11 cellular contexts compared by ENCODE assay signal in genomic region chr12:109949089-109949488, GRCh38. TPM values are rescaled to one million over a fixed set of nuclear protein-coding genes. Genes with fewer than 3 reads are reported as not detected.
DNase-seq lines count a peak whose midpoint lies in the region; ATAC-seq and TF ChIP-seq lines count a peak whose summit lies in the region.
"Had no signal": no experiment of that assay in that cellular context is flagged by ENCODE, and none has a peak within 500 bp of the region (broad histone marks: within the 10 kb centered on the region; RNA-seq: fewer than 3 reads in every experiment).

No MANE protein-coding gene starts in this region.

- TF ChIP-seq POLR2A in thyroid gland (IDR thresholded peaks at IDR 0.05): no peak

- intact Hi-C loops in thyroid gland (cut with DNase I): no loop called here

- H3K4me3 ChIP-seq in liver (ENCODE audit: low read depth in 1 of 3, low read length in 3 of 3): no peak overlapping the region
- no peak overlapping the region for H3K4me3 ChIP-seq in thyroid gland (replicated peaks in 1 of 3)
- no peak overlapping the region for H3K4me3 ChIP-seq in neuronal stem cell (ENCODE audit: low read length in 2 of 2)
- H3K4me3 ChIP-seq: GM12878 had no signal

- no peak overlapping the region for H4K8ac ChIP-seq in neuronal stem cell (ENCODE audit: low read depth, low read length)

- no peaks in the 10 kb centered on the region for H3K9me3 Mint-ChIP-seq in activated T-cell treated with anti-CD3 and anti-CD28 coated beads, Interleukin-2, amount 50 U/mL, for 24 hours
- H3K9me3 Mint-ChIP-seq in activated CD4-positive, alpha-beta T cell treated with anti-CD3 and anti-CD28 coated beads, Interleukin-2, amount 10 ng/mL, durations not matched to agents 7 days and 5 days: no peaks in the 10 kb centered on the region

- peak overlapping the region; percentile 42 for H3K27ac Mint-ChIP-seq in activated T-cell treated with anti-CD3 and anti-CD28 coated beads, Interleukin-2, amount 50 U/mL, for 24 hours
- no peak overlapping the region for H3K27ac Mint-ChIP-seq in activated CD4-positive, alpha-beta T cell treated with anti-CD3 and anti-CD28 coated beads, Interleukin-2, amount 10 ng/mL, durations not matched to agents 7 days and 5 days

- no peak overlapping the region for H2AK5ac ChIP-seq in neuronal stem cell (ENCODE audit: low read depth, low read length)

- H3K4me1 ChIP-seq in liver (ENCODE audit: control insufficient read depth in 4 of 4, insufficient read depth in 4 of 4, low read length in 3 of 4) (peaks cover 6 to 70% (median 47%) of the 10 kb centered on the region in 4 donors), thyroid gland (peaks cover 73 to 81% of the 10 kb centered on the region in 2 donors), neuronal stem cell (ENCODE audit: control insufficient read depth in 2 of 2, insufficient read depth in 1 of 2, low read depth in 1 of 2, low read length in 2 of 2) (peaks cover 23 to 62% of the 10 kb centered on the region in 2 donors)

- POLR2A ChIA-PET in activated CD4-positive, alpha-beta T cell treated with anti-CD3 and anti-CD28 coated beads, Interleukin-2, amount 10 ng/mL, durations not matched to agents 7 days and 5 days (lab: Charles Lee): no interaction called here

- no peak overlapping the region for H4K91ac ChIP-seq in neuronal stem cell (ENCODE audit: low read depth, low read length, poor library complexity)

- H3K4me2 ChIP-seq in neuronal stem cell (ENCODE audit: insufficient read depth, low read length, poor library complexity, severe bottlenecking): no peak overlapping the region

- no peak overlapping the region for H2AFZ ChIP-seq in neuronal stem cell (ENCODE audit: low read length)

- CTCF ChIA-PET in activated CD4-positive, alpha-beta T cell treated with anti-CD3 and anti-CD28 coated beads, Interleukin-2, amount 10 ng/mL, durations not matched to agents 7 days and 5 days (lab: Charles Lee): interaction anchor here (0.8 kb wide), 1 partner anchor 104 kb away, joined by 3 read pairs; no protein-coding TSS in a partner anchor

- H2BK5ac ChIP-seq in neuronal stem cell (ENCODE audit: low read length): no peak overlapping the region

- peak; percentile 54 to 58 for TF ChIP-seq RAD21 in liver (IDR thresholded peaks at IDR 0.05)

- peaks cover 10 to 24% (median 23%) of the 10 kb centered on the region in 4 donors for H3K36me3 ChIP-seq in liver (ENCODE audit: control insufficient read depth in 4 of 4, insufficient read depth in 3 of 4, low read depth in 1 of 4, low read length in 3 of 4)
- H3K36me3 ChIP-seq in thyroid gland: peaks cover 22 to 23% of the 10 kb centered on the region in 2 donors
- peaks cover 11 to 62% of the 10 kb centered on the region in 2 donors for H3K36me3 ChIP-seq in neuronal stem cell (replicated peaks in 1 of 2; ENCODE audit: control insufficient read depth in 2 of 2, insufficient read depth in 2 of 2, low read length in 2 of 2)

- DNase-seq in activated T-cell treated with anti-CD3 and anti-CD28 coated beads, Interleukin-2, amount 50 U/mL, for 24 hours: no peak
- DNase-seq in activated T-cell treated with anti-CD3 and anti-CD28 coated beads for 4 hours (no peak), dedifferentiated amniotic fluid mesenchymal stem cell (ENCODE audit: extremely low spot score) (peak; percentile 65), thyroid gland (peak; percentile 88 to 89), neuronal stem cell (ENCODE audit: low spot score) (no peak)
- no peak for DNase-seq in activated CD4-positive, alpha-beta T cell treated with anti-CD3 and anti-CD28 coated beads, Interleukin-2, amount 10 ng/mL, durations not matched to agents 7 days and 5 days
- DNase-seq: effector memory CD4-positive, alpha-beta T cell; naive thymus-derived CD4-positive, alpha-beta T cell had no signal

- no peak overlapping the region for H2BK15ac ChIP-seq in neuronal stem cell (ENCODE audit: low read length)

- no peaks in the 10 kb centered on the region for H3K27me3 Mint-ChIP-seq in activated T-cell treated with anti-CD3 and anti-CD28 coated beads, Interleukin-2, amount 50 U/mL, for 24 hours
- no peaks in the 10 kb centered on the region for H3K27me3 Mint-ChIP-seq in activated CD4-positive, alpha-beta T cell treated with anti-CD3 and anti-CD28 coated beads, Interleukin-2, amount 10 ng/mL, durations not matched to agents 7 days and 5 days
- H3K27me3 Mint-ChIP-seq: naive thymus-derived CD4-positive, alpha-beta T cell had no signal

- ATAC-seq in GM18907 (IDR thresholded peaks at IDR 0.05; ENCODE audit: unreplicated experiment): no peak
- ATAC-seq: GM12878; naive thymus-derived CD4-positive, alpha-beta T cell had no signal

- peaks cover 36% of the 10 kb centered on the region for H3K4me1 Mint-ChIP-seq in activated T-cell treated with anti-CD3 and anti-CD28 coated beads, Interleukin-2, amount 50 U/mL, for 24 hours (ENCODE audit: low read depth)
- H3K4me1 Mint-ChIP-seq in activated CD4-positive, alpha-beta T cell treated with anti-CD3 and anti-CD28 coated beads, Interleukin-2, amount 10 ng/mL, durations not matched to agents 7 days and 5 days: peaks cover 42% of the 10 kb centered on the region

- H3K4ac ChIP-seq in neuronal stem cell (ENCODE audit: low read length): no peak overlapping the region

- peaks cover 94% of the 10 kb centered on the region for H3K36me3 Mint-ChIP-seq in activated T-cell treated with anti-CD3 and anti-CD28 coated beads, Interleukin-2, amount 50 U/mL, for 24 hours (ENCODE audit: low read depth)
- peaks cover 70% of the 10 kb centered on the region for H3K36me3 Mint-ChIP-seq in activated CD4-positive, alpha-beta T cell treated with anti-CD3 and anti-CD28 coated beads, Interleukin-2, amount 10 ng/mL, durations not matched to agents 7 days and 5 days (ENCODE audit: low read depth)

- no peak overlapping the region for H3K14ac ChIP-seq in neuronal stem cell (ENCODE audit: low read length)

- H2BK120ac ChIP-seq in neuronal stem cell (ENCODE audit: low read depth, low read length): no peak overlapping the region

- peak overlapping the region; percentile 74 to 79 for H3K27ac ChIP-seq in liver (ENCODE audit: low read depth in 1 of 2, low read length in 2 of 2)
- peak overlapping the region; percentile 80 to 93 (median 90) for H3K27ac ChIP-seq in thyroid gland
- H3K27ac ChIP-seq in neuronal stem cell (replicated peaks; ENCODE audit: low read length): no peak overlapping the region

- WGBS in liver: 14% methylated on average over 1 of the region's 1 CpG
- WGBS in thyroid gland, 2 donors: 11 to 32% methylated on average over 1 of the region's 1 CpG
- WGBS in neuronal stem cell (ENCODE audit: extremely low coverage in 2 of 2, insufficient read length in 2 of 2, insufficient replicate concordance in 1 of 2), 2 donors: no CpG with 5 or more reads among the region's 1 CpG

- H3K18ac ChIP-seq in neuronal stem cell (ENCODE audit: low read length): no peak overlapping the region

- TF ChIP-seq CTCF in liver (IDR thresholded peaks at IDR 0.05; ENCODE audit: low read depth, low read length, missing input control) (no peak), thyroid gland (IDR thresholded peaks at IDR 0.05) (no peak)

- H3K4me3 Mint-ChIP-seq in activated T-cell treated with anti-CD3 and anti-CD28 coated beads, Interleukin-2, amount 50 U/mL, for 24 hours: no peak overlapping the region
- H3K4me3 Mint-ChIP-seq in activated CD4-positive, alpha-beta T cell treated with anti-CD3 and anti-CD28 coated beads, Interleukin-2, amount 10 ng/mL, durations not matched to agents 7 days and 5 days: no peak overlapping the region

- H3K27me3 ChIP-seq in liver (ENCODE audit: control insufficient read depth in 4 of 4, insufficient read depth in 4 of 4, low read length in 3 of 4) (no peaks in the 10 kb centered on the region), thyroid gland (no peaks in the 10 kb centered on the region), neuronal stem cell (ENCODE audit: control insufficient read depth in 3 of 3, insufficient read depth in 3 of 3, low read depth in 1 of 3, low read length in 3 of 3) (no peaks in the 10 kb centered on the region)

- H3K79me1 ChIP-seq in neuronal stem cell (ENCODE audit: low read depth, low read length): no peaks in the 10 kb centered on the region

- no peak overlapping the region for H2BK12ac ChIP-seq in neuronal stem cell (ENCODE audit: low read length)

- no peak overlapping the region for H3K23ac ChIP-seq in neuronal stem cell (ENCODE audit: low read depth, low read length, poor library complexity)

- H3K9me3 ChIP-seq in liver (ENCODE audit: control insufficient read depth in 4 of 4, low read length in 3 of 4): no peaks in the 10 kb centered on the region
- H3K9me3 ChIP-seq in thyroid gland: no peaks in the 10 kb centered on the region
- H3K9me3 ChIP-seq in neuronal stem cell (replicated peaks in 1 of 2; ENCODE audit: control insufficient read depth in 2 of 2, insufficient read depth in 1 of 2, low read depth in 1 of 2, low read length in 2 of 2): no peaks in the 10 kb centered on the region

- H3K9ac ChIP-seq in liver (ENCODE audit: low read depth in 1 of 2, low read length in 2 of 2): peak overlapping the region in 1 of 2 donors; percentile 49
- H3K9ac ChIP-seq in neuronal stem cell (ENCODE audit: low read depth, low read length, poor library complexity): no peak overlapping the region

RNA-seq across cellular contexts. Expression of gene GIT2, which starts 47.1 kb away (rescaled TPM):
- total RNA-seq in liver (10 to 100 TPM; 22.2 to 30.4 TPM), thyroid gland (10 to 100 TPM; 54.4 to 69.4 (median 60.1) TPM)
- polyA plus RNA-seq in liver: 10 to 100 TPM in 1 of 2 donors, 1 to 10 TPM in 1; 6.7 to 11.1 TPM
- 100 to 1,000 TPM; 101 to 107 TPM for total RNA-seq in activated CD4-positive, alpha-beta T cell treated with anti-CD3 and anti-CD28 coated beads, Interleukin-2, amount 10 ng/mL, durations not matched to agents 7 days and 5 days
- 13.3 TPM for polyA plus RNA-seq in neuronal stem cell (2013, experiment 1 of 2)
- polyA plus RNA-seq in neuronal stem cell (2013, experiment 2 of 2): 13.8 TPM

RNA-seq across cellular contexts. Expression of gene TCHP, which starts 49.0 kb away (rescaled TPM):
- total RNA-seq in liver (1 to 10 TPM; 5.4 to 9.8 TPM), thyroid gland (10 to 100 TPM; 16.4 to 25.8 (median 24.3) TPM)
- 1 to 10 TPM; 5.0 to 5.1 TPM for polyA plus RNA-seq in liver
- 10 to 100 TPM; 27.9 to 36.0 TPM for total RNA-seq in activated CD4-positive, alpha-beta T cell treated with anti-CD3 and anti-CD28 coated beads, Interleukin-2, amount 10 ng/mL, durations not matched to agents 7 days and 5 days
- 17.3 TPM for polyA plus RNA-seq in neuronal stem cell (2013, experiment 1 of 2)
- 17.6 TPM for polyA plus RNA-seq in neuronal stem cell (2013, experiment 2 of 2)

RNA-seq across cellular contexts. Expression of gene ANKRD13A, which starts 50.1 kb away (rescaled TPM):
- 10 to 100 TPM; 27.0 to 40.5 TPM for total RNA-seq in liver
- polyA plus RNA-seq in liver: 10 to 100 TPM in 1 of 2 donors, 1 to 10 TPM in 1; 7.0 to 10.5 TPM
- total RNA-seq in thyroid gland: 100 to 1,000 TPM; 125 to 167 (median 137) TPM
- total RNA-seq in activated CD4-positive, alpha-beta T cell treated with anti-CD3 and anti-CD28 coated beads, Interleukin-2, amount 10 ng/mL, durations not matched to agents 7 days and 5 days: 10 to 100 TPM; 82.5 to 88.2 TPM
- polyA plus RNA-seq in neuronal stem cell (2013, experiment 1 of 2): 12.9 TPM
- 13.6 TPM for polyA plus RNA-seq in neuronal stem cell (2013, experiment 2 of 2)

Comparison
In these comparisons a context has a peak if more than half of its experiments do, and no peak if none do; other contexts are left out.
1. DNase-seq: peak in dedifferentiated amniotic fluid mesenchymal stem cell (single experiment) and thyroid gland (2 of 2); none in activated T-cell treated with anti-CD3 and anti-CD28 coated beads, Interleukin-2, amount 50 U/mL, for 24 hours (single experiment), activated T-cell treated with anti-CD3 and anti-CD28 coated beads for 4 hours (single experiment), activated CD4-positive, alpha-beta T cell treated with anti-CD3 and anti-CD28 coated beads, Interleukin-2, amount 10 ng/mL, durations not matched to agents 7 days and 5 days (single experiment) and neuronal stem cell (single experiment).